ENCODE assay signal across 12 cellular contexts in genomic region chr15:75649848-75650247, GRCh38. TPM values are rescaled to one million over a fixed set of nuclear protein-coding genes. Genes with fewer than 3 reads are reported as not detected.
DNase-seq lines count a peak whose midpoint lies in the region; ATAC-seq, FAIRE-seq and TF ChIP-seq lines count a peak whose summit lies in the region.
"Had no signal": no experiment of that assay in that cellular context is flagged by ENCODE, and none has a peak within 500 bp of the region (broad histone marks: within the 10 kb centered on the region; RNA-seq: fewer than 3 reads in every experiment).

No MANE protein-coding gene starts in this region.

- H3K36me3 ChIP-seq in vagina: peaks cover 0 to 7% of the 10 kb centered on the region in 2 donors
- peaks cover 4% of the 10 kb centered on the region for H3K36me3 ChIP-seq in H7 (replicated peaks; ENCODE audit: control insufficient read depth, insufficient read depth, low read length)

- H3K4me3 ChIP-seq in choroid plexus epithelial cell (ENCODE audit: low read depth, low read length): peak overlapping the region; percentile 89
- H3K4me3 ChIP-seq in vagina: peak overlapping the region; percentile 67 to 70
- no peak overlapping the region for H3K4me3 ChIP-seq in H7 (ENCODE audit: insufficient read depth, low read depth, low read length)

- H3K4me3 Mint-ChIP-seq in stimulated activated naive CD8-positive, alpha-beta T cell treated with anti-CD3 and anti-CD28 coated beads, Interleukin-15, Interleukin-2, amounts not matched to agents 100 ng/mL and 50 ng/mL, for 24 hours: peak overlapping the region; percentile 49
- peak overlapping the region in 1 of 2 donors; percentile 30 for H3K4me3 Mint-ChIP-seq in stimulated activated naive CD8-positive, alpha-beta T cell treated with anti-CD3 and anti-CD28 coated beads, Interleukin-15, amount 100 ng/mL, for 72 hours
- H3K4me3 Mint-ChIP-seq in naive thymus-derived CD8-positive, alpha-beta T cell: peak overlapping the region in 9 of 10 donors; percentile 26 to 93 (median 66)
- H3K4me3 Mint-ChIP-seq: activated CD4-positive, alpha-beta memory T cell treated with anti-CD3 and anti-CD28 coated beads for 36 hours had no signal

- FAIRE-seq in HTR-8/SVneo (lab: Jason Lieb, UNC): no peak

- ATAC-seq in stimulated activated naive CD8-positive, alpha-beta T cell treated with anti-CD3 and anti-CD28 coated beads, Interleukin-15, amount 100 ng/mL, for 72 hours: no peak
- no peak for ATAC-seq in naive thymus-derived CD8-positive, alpha-beta T cell

- peaks cover 35% of the 10 kb centered on the region for H3K4me1 Mint-ChIP-seq in stimulated activated naive CD8-positive, alpha-beta T cell treated with anti-CD3 and anti-CD28 coated beads, Interleukin-15, Interleukin-2, amounts not matched to agents 100 ng/mL and 50 ng/mL, for 24 hours (ENCODE audit: low read depth)
- H3K4me1 Mint-ChIP-seq in stimulated activated naive CD8-positive, alpha-beta T cell treated with anti-CD3 and anti-CD28 coated beads, Interleukin-15, amount 100 ng/mL, for 72 hours: peaks cover 60% of the 10 kb centered on the region
- peaks cover 11 to 38% (median 33%) of the 10 kb centered on the region in 4 donors for H3K4me1 Mint-ChIP-seq in naive thymus-derived CD8-positive, alpha-beta T cell

- no peaks in the 10 kb centered on the region for H3K9me3 Mint-ChIP-seq in stimulated activated naive CD8-positive, alpha-beta T cell treated with anti-CD3 and anti-CD28 coated beads, Interleukin-15, Interleukin-2, amounts not matched to agents 100 ng/mL and 50 ng/mL, for 24 hours
- H3K9me3 Mint-ChIP-seq in stimulated activated naive CD8-positive, alpha-beta T cell treated with anti-CD3 and anti-CD28 coated beads, Interleukin-15, amount 100 ng/mL, for 72 hours: no peaks in the 10 kb centered on the region
- H3K9me3 Mint-ChIP-seq in naive thymus-derived CD8-positive, alpha-beta T cell: no peaks in the 10 kb centered on the region
- H3K9me3 Mint-ChIP-seq: activated CD4-positive, alpha-beta memory T cell treated with anti-CD3 and anti-CD28 coated beads for 36 hours had no signal

- no peak for TF ChIP-seq POLR2A in vagina (IDR thresholded peaks at IDR 0.05)

- no peak for DNase-seq in stimulated activated naive CD8-positive, alpha-beta T cell treated with anti-CD3 and anti-CD28 coated beads, Interleukin-15, amount 100 ng/mL, for 72 hours
- DNase-seq in choroid plexus epithelial cell (ENCODE audit: low read depth) (no peak), vagina (ENCODE audit: extremely low spot score in 2 of 2) (no peak), HTR-8/SVneo (ENCODE audit: insufficient read length, low spot score) (no peak), H7 (no peak)
- no peak for DNase-seq in naive thymus-derived CD8-positive, alpha-beta T cell
- no peak for DNase-seq in activated T-cell treated with anti-CD3 and anti-CD28 coated beads, Interleukin-2, amount 50 U/mL, for 1 hour
- DNase-seq: activated CD4-positive, alpha-beta memory T cell treated with anti-CD3 and anti-CD28 coated beads for 36 hours; DMS153; NCI-H187; RPMI8226 had no signal

- H3K27me3 Mint-ChIP-seq in stimulated activated naive CD8-positive, alpha-beta T cell treated with anti-CD3 and anti-CD28 coated beads, Interleukin-15, Interleukin-2, amounts not matched to agents 100 ng/mL and 50 ng/mL, for 24 hours: peaks cover 9% of the 10 kb centered on the region
- H3K27me3 Mint-ChIP-seq in stimulated activated naive CD8-positive, alpha-beta T cell treated with anti-CD3 and anti-CD28 coated beads, Interleukin-15, amount 100 ng/mL, for 72 hours: no peaks in the 10 kb centered on the region
- no peaks in the 10 kb centered on the region for H3K27me3 Mint-ChIP-seq in naive thymus-derived CD8-positive, alpha-beta T cell
- H3K27me3 Mint-ChIP-seq: activated CD4-positive, alpha-beta memory T cell treated with anti-CD3 and anti-CD28 coated beads for 36 hours had no signal

- POLR2A ChIA-PET in naive thymus-derived CD8-positive, alpha-beta T cell (lab: Charles Lee): interaction anchor here (1.9 kb wide), 1 partner anchor 9 kb away, joined by 9 read pairs; the partner anchor contains the start of gene IMP3

- H3K27ac ChIP-seq in vagina: peak overlapping the region; percentile 93

- no peaks in the 10 kb centered on the region for H3K9me3 ChIP-seq in vagina

- no peak for TF ChIP-seq CTCF in choroid plexus epithelial cell (conservative IDR thresholded peaks at IDR 0.05; ENCODE audit: low read depth, low read length)
- TF ChIP-seq CTCF in vagina (IDR thresholded peaks at IDR 0.05): no peak

- no peaks in the 10 kb centered on the region for H3K36me3 Mint-ChIP-seq in stimulated activated naive CD8-positive, alpha-beta T cell treated with anti-CD3 and anti-CD28 coated beads, Interleukin-15, Interleukin-2, amounts not matched to agents 100 ng/mL and 50 ng/mL, for 24 hours (ENCODE audit: low read depth)
- H3K36me3 Mint-ChIP-seq in naive thymus-derived CD8-positive, alpha-beta T cell: no peaks in the 10 kb centered on the region
- H3K36me3 Mint-ChIP-seq: activated CD4-positive, alpha-beta memory T cell treated with anti-CD3 and anti-CD28 coated beads for 36 hours had no signal

- intact Hi-C loops in vagina (cut with DNase I): loop anchor here (10.0 kb wide), 1 partner anchor 195 kb away; the partner anchor contains the start of gene SIN3A

- H3K4me1 ChIP-seq in vagina: peaks cover 80% of the 10 kb centered on the region

- no peaks in the 10 kb centered on the region for H3K27me3 ChIP-seq in vagina
- peaks cover 11% of the 10 kb centered on the region for H3K27me3 ChIP-seq in H7 (ENCODE audit: control insufficient read depth, insufficient read depth, low read length)

- no peak overlapping the region for H3K27ac Mint-ChIP-seq in stimulated activated naive CD8-positive, alpha-beta T cell treated with anti-CD3 and anti-CD28 coated beads, Interleukin-15, Interleukin-2, amounts not matched to agents 100 ng/mL and 50 ng/mL, for 24 hours
- no peak overlapping the region for H3K27ac Mint-ChIP-seq in stimulated activated naive CD8-positive, alpha-beta T cell treated with anti-CD3 and anti-CD28 coated beads, Interleukin-15, amount 100 ng/mL, for 72 hours
- H3K27ac Mint-ChIP-seq in naive thymus-derived CD8-positive, alpha-beta T cell: peak overlapping the region in 3 of 10 donors; percentile 35 to 74 (median 48)
- H3K27ac Mint-ChIP-seq: activated CD4-positive, alpha-beta memory T cell treated with anti-CD3 and anti-CD28 coated beads for 36 hours had no signal

RNA-seq across cellular contexts. Expression of gene SNX33, which starts 2.1 kb away (rescaled TPM):
- total RNA-seq in naive thymus-derived CD8-positive, alpha-beta T cell: 1 to 10 TPM; 1.7 TPM
- polyA plus RNA-seq in naive thymus-derived CD8-positive, alpha-beta T cell: under 1 TPM; 0.05 to 0.44 (median 0.30) TPM
- total RNA-seq in vagina: 23.6 TPM
- 13.3 and 14.3 TPM in 2 replicates for total RNA-seq in H7 (2014; rRNA removed; shearing (Covaris generic))

RNA-seq across cellular contexts. Expression of gene IMP3, which starts 9.8 kb away (rescaled TPM):
- total RNA-seq in naive thymus-derived CD8-positive, alpha-beta T cell: 10 to 100 TPM; 94.3 to 95.7 TPM
- 100 to 1,000 TPM; 199 to 256 (median 238) TPM for polyA plus RNA-seq in naive thymus-derived CD8-positive, alpha-beta T cell
- 109 TPM for total RNA-seq in vagina
- total RNA-seq in H7 (2014; rRNA removed; shearing (Covaris generic)): 132 and 168 TPM in 2 replicates

RNA-seq across cellular contexts. Expression of gene SNUPN, which starts 24.3 kb away (rescaled TPM):
- 10 to 100 TPM; 22.8 to 25.0 TPM for total RNA-seq in naive thymus-derived CD8-positive, alpha-beta T cell
- polyA plus RNA-seq in naive thymus-derived CD8-positive, alpha-beta T cell: 10 to 100 TPM; 20.1 to 33.7 (median 21.7) TPM
- total RNA-seq in vagina: 21.9 TPM
- total RNA-seq in H7 (2014; rRNA removed; shearing (Covaris generic)): 19.2 and 23.4 TPM in 2 replicates
